Comparison of ENCODE assay signal across 8 cellular contexts in the genomic region with DNA sequence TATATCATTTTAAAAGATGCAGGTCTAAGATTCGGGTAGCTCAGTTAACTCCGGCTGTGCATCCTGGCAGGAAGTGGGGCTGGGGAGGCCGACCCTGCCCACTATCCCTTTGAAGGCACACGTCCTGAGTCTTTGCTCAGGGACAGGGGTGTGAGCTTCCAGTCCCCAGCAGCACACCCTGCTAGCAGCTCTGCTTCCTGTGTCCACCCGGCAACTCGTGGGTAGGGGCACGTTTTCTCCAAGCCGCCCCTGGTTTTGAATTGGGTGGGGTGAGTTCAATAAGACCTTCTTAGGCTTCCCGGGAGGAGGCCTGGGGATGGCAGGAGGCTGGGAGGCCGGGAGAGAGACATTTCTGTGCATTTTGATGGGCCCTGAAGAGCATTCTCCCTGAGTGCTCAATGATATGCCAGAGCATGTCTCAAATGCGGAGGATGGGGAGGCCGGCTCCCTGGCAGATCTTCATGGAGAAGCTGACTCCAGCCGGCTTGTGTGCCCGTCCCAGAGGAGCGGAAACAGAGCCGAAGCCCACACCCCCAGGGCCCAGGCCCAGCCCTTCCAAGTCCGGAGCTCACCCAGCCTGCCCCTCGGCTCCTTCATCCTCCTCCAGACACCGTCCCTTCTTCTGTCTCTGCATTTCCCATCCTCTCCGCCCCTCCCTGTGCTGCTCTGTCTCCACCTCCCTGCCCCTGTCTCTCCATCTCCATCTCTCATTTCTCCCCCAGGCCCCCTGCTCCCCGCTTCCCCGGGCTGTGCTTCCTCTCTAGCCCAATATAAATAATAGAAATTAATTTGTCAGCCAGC. TPM values are rescaled to one million over a fixed set of nuclear protein-coding genes. Genes with fewer than 3 reads are reported as not detected.
DNase-seq lines count a peak whose midpoint lies in the region; ATAC-seq and TF ChIP-seq lines count a peak whose summit lies in the region.

No MANE protein-coding gene starts in this region.

- H3K27ac ChIP-seq in Panc1 (ENCODE audit: low read length): no peak overlapping the region
- H3K27ac ChIP-seq in upper lobe of left lung: peak overlapping the region in 1 of 4 donors; percentile 30

- ATAC-seq in Panc1: peak; percentile 51; the same call in 1 of the 2 replicates
- peak; percentile 17 for ATAC-seq in mucosa of descending colon
- peak in 1 of 2 donors; percentile 65 for ATAC-seq in upper lobe of left lung (ENCODE audit: low FRiP score in 2 of 2)

- 15% methylated on average over 20 to 22 of the region's 22 CpGs for WGBS in upper lobe of left lung, 2 donors

- POLR2A ChIA-PET in Panc1 (lab: Charles Lee): interaction anchor here (1.2 kb wide), 1 partner anchor 48 kb away, joined by 5 read pairs; no protein-coding TSS in a partner anchor

- no peaks in the 10 kb centered on the region for H3K27me3 ChIP-seq in Panc1 (ENCODE audit: control insufficient read depth, insufficient read depth, low read length)
- no peaks in the 10 kb centered on the region for H3K27me3 ChIP-seq in upper lobe of left lung

- H3K4me3 ChIP-seq in Panc1 (ENCODE audit: low read depth in 2 of 2, low read length in 2 of 2) (peak overlapping the region in 1 of 2 experiments; percentile 28; a peak in 2 of 4 replicates), epithelial cell of esophagus (ENCODE audit: low read length) (peak overlapping the region; percentile 42), mucosa of descending colon (no peak overlapping the region), upper lobe of left lung (peak overlapping the region; percentile 32 to 53 (median 48))

- H3K36me3 ChIP-seq in Panc1 (ENCODE audit: control insufficient read depth, insufficient read depth, low read length): no peaks in the 10 kb centered on the region
- H3K36me3 ChIP-seq in mucosa of descending colon (ENCODE audit: low read depth): no peaks in the 10 kb centered on the region
- no peaks in the 10 kb centered on the region for H3K36me3 ChIP-seq in upper lobe of left lung

- DNase-seq in NCI-H2171 treated with DMSO at 0.1 percent for 48 hours (lab: John Stamatoyannopoulos, UW) (peak; percentile 64), NCI-H2171 (lab: John Stamatoyannopoulos, UW) (no peak), Panc1 (ENCODE audit: low read depth, low spot score) (no peak), epithelial cell of esophagus (ENCODE audit: low read depth) (peak; percentile 9), mucosa of descending colon (no peak), upper lobe of left lung (no peak), NCI-H226 (no peak)
- no peak for DNase-seq in effector CD8-positive, alpha-beta T cell (lab: John Stamatoyannopoulos, UW)

- H3K4me1 ChIP-seq in Panc1 (ENCODE audit: control insufficient read depth, insufficient read depth, low read length) (no peaks in the 10 kb centered on the region), mucosa of descending colon (ENCODE audit: low read depth) (peaks cover 8% of the 10 kb centered on the region), upper lobe of left lung (peaks cover 10 to 22% (median 21%) of the 10 kb centered on the region in 4 donors)

- H3K9me3 ChIP-seq in Panc1 (ENCODE audit: control insufficient read depth, insufficient read depth, low read depth, low read length): no peaks in the 10 kb centered on the region
- no peaks in the 10 kb centered on the region for H3K9me3 ChIP-seq in mucosa of descending colon
- H3K9me3 ChIP-seq in upper lobe of left lung: no peaks in the 10 kb centered on the region

- no TSS peak for BruUV-seq in Panc1 (replicated peaks; lab: Mats Ljungman, UMichigan)

- in situ Hi-C loops in Panc1 (cut with HindIII; ENCODE audit: low pct_unique_long_range_greater_than_20kb, low sequenced_read_pairs): no loop called here

- TF ChIP-seq POLR2A in upper lobe of left lung (IDR thresholded peaks at IDR 0.05): no peak

- CTCF ChIA-PET in Panc1 (lab: Charles Lee): interaction anchor here (0.6 kb wide), 1 partner anchor 236 kb away, joined by 4 read pairs; no protein-coding TSS in a partner anchor

- no peak for TF ChIP-seq EP300 in upper lobe of left lung (IDR thresholded peaks at IDR 0.05)

- TF ChIP-seq CTCF in Panc1 (IDR thresholded peaks at IDR 0.05) (no peak), epithelial cell of esophagus (IDR thresholded peaks at IDR 0.05; ENCODE audit: insufficient read depth, low read depth, low read length, missing control alignments) (no peak), mucosa of descending colon (IDR thresholded peaks at IDR 0.05) (no peak), upper lobe of left lung (IDR thresholded peaks at IDR 0.05) (no peak)

- intact Hi-C loops in Panc1 (cut with micrococcal nuclease; ENCODE audit: unreplicated experiment) (no loop called here), mucosa of descending colon (cut with DNase I, micrococcal nuclease) (no loop called here)

RNA-seq across cellular contexts. Expression of gene ZFAND3, which starts 36.3 kb away (rescaled TPM):
- total RNA-seq in Panc1 (2021; ENCODE audit: unreplicated experiment): 95.9 TPM
- 86.1 TPM for polyA plus RNA-seq in Panc1 (2012; ENCODE audit: insufficient read length)
- 10 to 100 TPM; 63.9 to 84.0 (median 82.2) TPM for total RNA-seq in mucosa of descending colon
- 10 to 100 TPM; 26.2 to 66.4 (median 55.5) TPM for total RNA-seq in upper lobe of left lung

Comparison
In these comparisons a context has a peak if more than half of its experiments do, and no peak if none do; other contexts are left out.
1. DNase-seq: peak in NCI-H2171 treated with DMSO at 0.1 percent for 48 hours (single experiment) and epithelial cell of esophagus (single experiment); none in NCI-H2171 (single experiment), Panc1 (single experiment), mucosa of descending colon (0 of 3), upper lobe of left lung (0 of 2), effector CD8-positive, alpha-beta T cell (single experiment) and NCI-H226 (single experiment).